25 cellular contexts compared by ENCODE assay signal in genomic region chr10:106498675-106499074, GRCh38.
DNase-seq lines count a peak whose midpoint lies in the region; ATAC-seq, FAIRE-seq and TF ChIP-seq lines count a peak whose summit lies in the region.
"Had no signal": no experiment of that assay in that cellular context is flagged by ENCODE, and none has a peak within 500 bp of the region (broad histone marks: within the 10 kb centered on the region; RNA-seq: fewer than 3 reads in every experiment).

No MANE protein-coding gene starts in this region.

- no peak overlapping the region for H3K4me2 ChIP-seq in HepG2 (ENCODE audit: low read depth, low read length)
- H3K4me2 ChIP-seq: A549; BLaER1 treated with 17β-estradiol and CSF1 and Interleukin-3, amounts not matched to agents 10 nM and 100 nM had no signal

- H3K4me3 ChIP-seq in liver (ENCODE audit: low read depth in 1 of 3, low read length in 3 of 3), result no peak overlapping the region
- no peak overlapping the region for H3K4me3 ChIP-seq in HepG2 (replicated peaks in 1 of 3; ENCODE audit: insufficient read depth in 1 of 3, low read depth in 2 of 3, low read length in 3 of 3)
- H3K4me3 ChIP-seq in small intestine (ENCODE audit: low read depth in 1 of 2, low read length in 2 of 2), result no peak overlapping the region
- H3K4me3 ChIP-seq: A549; BLaER1 treated with 17β-estradiol and CSF1 and Interleukin-3, amounts not matched to agents 10 nM and 100 nM; GM12878 had no signal

- no peaks in the 10 kb centered on the region for H3K4me1 Mint-ChIP-seq in activated CD4-positive, alpha-beta T cell treated with anti-CD3 and anti-CD28 coated beads, Interleukin-2, amount 10 ng/mL, durations not matched to agents 7 days and 5 days
- H3K4me1 Mint-ChIP-seq: B cell had no signal

- H3K9me3 Mint-ChIP-seq in activated CD4-positive, alpha-beta T cell treated with anti-CD3 and anti-CD28 coated beads, Interleukin-2, amount 10 ng/mL, durations not matched to agents 7 days and 5 days, result no peaks in the 10 kb centered on the region

- no peaks in the 10 kb centered on the region for H3K27me3 ChIP-seq in liver (ENCODE audit: control insufficient read depth in 4 of 4, insufficient read depth in 4 of 4, low read length in 3 of 4)
- no peaks in the 10 kb centered on the region; a peak in 1 of 5 replicates for H3K27me3 ChIP-seq in HepG2 (ENCODE audit: control insufficient read depth in 1 of 2, insufficient read depth in 2 of 2, low read length in 2 of 2)
- no peaks in the 10 kb centered on the region for H3K27me3 ChIP-seq in small intestine (ENCODE audit: control insufficient read depth in 2 of 2, insufficient read depth in 2 of 2, low read length in 2 of 2)
- H3K27me3 ChIP-seq: BLaER1 treated with 17β-estradiol and CSF1 and Interleukin-3, amounts not matched to agents 10 nM and 100 nM had no signal

- intact Hi-C loops in HepG2 (cut with micrococcal nuclease; ENCODE audit: unreplicated experiment), result no loop called here

- TF ChIP-seq RAD21 in liver (IDR thresholded peaks at IDR 0.05), result no peak
- TF ChIP-seq RAD21 in HepG2 (CRISPR knock-in tag; IDR thresholded peaks at IDR 0.05), result no peak

- H3K27ac ChIP-seq in liver (ENCODE audit: low read depth in 1 of 2, low read length in 2 of 2) (peak overlapping the region in 1 of 2 donors; percentile 18), HepG2 (ENCODE audit: extremely low read length, insufficient read depth, low read length) (no peak overlapping the region), small intestine (ENCODE audit: low read depth in 1 of 2, low read length in 1 of 2) (no peak overlapping the region)
- H3K27ac ChIP-seq: 22Rv1; A549; BLaER1 treated with 17β-estradiol and CSF1 and Interleukin-3, amounts not matched to agents 10 nM and 100 nM; C4-2B had no signal

- WGBS in liver, result 31% methylated on average over 4 of the region's 4 CpGs
- WGBS in HepG2 (ENCODE audit: low lambda C conversion rate), result 25% methylated on average over 4 of the region's 4 CpGs
- WGBS in small intestine, 3 donors, result 18 to 53% (median 34%) methylated on average over 4 of the region's 4 CpGs

- TF ChIP-seq EP300 in HepG2 (IDR thresholded peaks at IDR 0.05; ENCODE audit: low read depth in 2 of 2, low read length in 2 of 2) (no peak), HepG2 (CRISPR knock-in tag; IDR thresholded peaks at IDR 0.05; ENCODE audit: borderline replicate concordance) (no peak)

- peaks cover 0 to 26% (median 19%) of the 10 kb centered on the region in 4 donors for H3K4me1 ChIP-seq in liver (ENCODE audit: control insufficient read depth in 4 of 4, insufficient read depth in 4 of 4, low read length in 3 of 4)
- H3K4me1 ChIP-seq in HepG2 (ENCODE audit: insufficient read depth, low read length), result no peaks in the 10 kb centered on the region
- peaks cover 2 to 6% of the 10 kb centered on the region in 2 donors for H3K4me1 ChIP-seq in small intestine (ENCODE audit: control insufficient read depth in 2 of 2, insufficient read depth in 1 of 2, low read depth in 1 of 2, low read length in 1 of 2)
- H3K4me1 ChIP-seq: A549; BLaER1 treated with 17β-estradiol and CSF1 and Interleukin-3, amounts not matched to agents 10 nM and 100 nM; Caco-2 had no signal

- no peaks in the 10 kb centered on the region for H3K79me2 ChIP-seq in HepG2 (ENCODE audit: insufficient read depth, low read length)

- no TSS peak for BruUV-seq in HepG2 (replicated peaks; lab: Mats Ljungman, UMichigan)

- H3K27ac Mint-ChIP-seq in activated CD4-positive, alpha-beta T cell treated with anti-CD3 and anti-CD28 coated beads, Interleukin-2, amount 10 ng/mL, durations not matched to agents 7 days and 5 days, result no peak overlapping the region
- H3K27ac Mint-ChIP-seq: B cell; CD4-positive, alpha-beta T cell; CD8-positive, alpha-beta T cell had no signal

- POLR2A ChIA-PET in HepG2 (lab: Yijun Ruan, JAX), result no interaction called here
- POLR2A ChIA-PET in activated CD4-positive, alpha-beta T cell treated with anti-CD3 and anti-CD28 coated beads, Interleukin-2, amount 10 ng/mL, durations not matched to agents 7 days and 5 days (lab: Charles Lee), result no interaction called here

- no peak for TF ChIP-seq POLR2A in HepG2 (IDR thresholded peaks at IDR 0.05; ENCODE audit: insufficient read depth in 1 of 2, low read depth in 2 of 2, low read length in 2 of 2)

- H3K9me3 ChIP-seq in liver (ENCODE audit: control insufficient read depth in 4 of 4, low read length in 3 of 4) (no peaks in the 10 kb centered on the region), HepG2 (ENCODE audit: low read length) (peaks cover 79% of the 10 kb centered on the region), small intestine (ENCODE audit: control insufficient read depth, low read depth) (no peaks in the 10 kb centered on the region)
- H3K9me3 ChIP-seq: A549; BLaER1 treated with 17β-estradiol and CSF1 and Interleukin-3, amounts not matched to agents 10 nM and 100 nM; Caco-2 had no signal

- ATAC-seq in HepG2 (no peak), left lobe of liver (peak; percentile 77)
- ATAC-seq: A549; CD8-positive, alpha-beta T cell; GM12878 had no signal

- H3K9ac ChIP-seq in liver (ENCODE audit: low read depth in 1 of 2, low read length in 2 of 2) (peak overlapping the region in 1 of 2 donors; percentile 59), HepG2 (ENCODE audit: insufficient read depth, low read depth, low read length) (no peak overlapping the region)
- H3K9ac ChIP-seq: BLaER1 treated with 17β-estradiol and CSF1 and Interleukin-3, amounts not matched to agents 10 nM and 100 nM had no signal

- CTCF ChIA-PET in HepG2 (lab: Yijun Ruan, JAX; ENCODE audit: low intra/inter-chr PET ratio, low total read pairs), result no interaction called here
- CTCF ChIA-PET in activated CD4-positive, alpha-beta T cell treated with anti-CD3 and anti-CD28 coated beads, Interleukin-2, amount 10 ng/mL, durations not matched to agents 7 days and 5 days (lab: Charles Lee), result interaction anchor here (0.6 kb wide), 1 partner anchor 13 kb away, joined by 3 read pairs; no protein-coding TSS in a partner anchor

- H3K36me3 ChIP-seq in liver (ENCODE audit: control insufficient read depth in 4 of 4, insufficient read depth in 3 of 4, low read depth in 1 of 4, low read length in 3 of 4) (no peaks in the 10 kb centered on the region), HepG2 (replicated peaks in 1 of 2; ENCODE audit: control insufficient read depth in 1 of 2, insufficient read depth in 2 of 2, low read length in 2 of 2) (no peaks in the 10 kb centered on the region), small intestine (ENCODE audit: control insufficient read depth in 2 of 2, insufficient read depth in 2 of 2, low read length in 2 of 2) (no peaks in the 10 kb centered on the region)
- H3K36me3 ChIP-seq: BLaER1 treated with 17β-estradiol and CSF1 and Interleukin-3, amounts not matched to agents 10 nM and 100 nM had no signal

- no peaks in the 10 kb centered on the region for H3K27me3 Mint-ChIP-seq in activated CD4-positive, alpha-beta T cell treated with anti-CD3 and anti-CD28 coated beads, Interleukin-2, amount 10 ng/mL, durations not matched to agents 7 days and 5 days
- H3K27me3 Mint-ChIP-seq: B cell; CD4-positive, alpha-beta T cell had no signal

- no peak overlapping the region for H3K4me3 Mint-ChIP-seq in activated CD4-positive, alpha-beta T cell treated with anti-CD3 and anti-CD28 coated beads, Interleukin-2, amount 10 ng/mL, durations not matched to agents 7 days and 5 days
- H3K4me3 Mint-ChIP-seq: B cell; CD4-positive, alpha-beta T cell; CD8-positive, alpha-beta T cell had no signal

- in situ Hi-C loops in HepG2 (cut with HindIII; ENCODE audit: extremely low pct_ligation_motif_present, low pct_unique_long_range_greater_than_20kb), result no loop called here

- no peak for TF ChIP-seq CTCF in liver (IDR thresholded peaks at IDR 0.05; ENCODE audit: low read depth, low read length, missing input control)
- no peak for TF ChIP-seq CTCF in HepG2 (CRISPR knock-in tag; IDR thresholded peaks at IDR 0.05)

- FAIRE-seq in HepG2 (lab: Jason Lieb, UNC), result no peak
- no peak for FAIRE-seq in small intestine (lab: Jason Lieb, UNC)
- FAIRE-seq: A549, GM12878, GM12892, GM18507 had no signal

- DNase-seq in HepG2 (ENCODE audit: low spot score) (no peak), left lobe of liver (ENCODE audit: low spot score) (no peak), small intestine (peak; percentile 69), SW480 (ENCODE audit: low spot score) (no peak)
- no peak for DNase-seq in activated CD4-positive, alpha-beta T cell treated with anti-CD3 and anti-CD28 coated beads, Interleukin-2, amount 10 ng/mL, durations not matched to agents 7 days and 5 days
- DNase-seq: AML-193; Caco-2; CD4-positive, alpha-beta T cell; CD8-positive, alpha-beta T cell; DMS 273 treated with DMSO at 0.1 percent for 48 hours; DMS153; DMS53; DMS79; DND-41; EL; GDM1 had no signal

- H3K36me3 Mint-ChIP-seq in activated CD4-positive, alpha-beta T cell treated with anti-CD3 and anti-CD28 coated beads, Interleukin-2, amount 10 ng/mL, durations not matched to agents 7 days and 5 days (ENCODE audit: low read depth), result no peaks in the 10 kb centered on the region
- H3K36me3 Mint-ChIP-seq: CD8-positive, alpha-beta T cell had no signal

- H2AFZ ChIP-seq in HepG2 (ENCODE audit: low read length), result no peak overlapping the region

- no peaks in the 10 kb centered on the region for H4K20me1 ChIP-seq in HepG2 (ENCODE audit: insufficient read depth, low read length)
- H4K20me1 ChIP-seq: BLaER1 treated with 17β-estradiol and CSF1 and Interleukin-3, amounts not matched to agents 10 nM and 100 nM had no signal

TF ChIP-seq in liver, 16 proteins besides CTCF, POLR2A, EP300 and RAD21 (continues in another document):
- no peak for TF ChIP-seq FOXA2 (IDR thresholded peaks at IDR 0.05)
- peak in 1 of 2 donors; percentile 17 for TF ChIP-seq RXRA (IDR thresholded peaks at IDR 0.05)
- TF ChIP-seq JUND (IDR thresholded peaks at IDR 0.05), result peak in 1 of 2 donors; percentile 47
- no peak for TF ChIP-seq TAF1 (conservative IDR thresholded peaks at IDR 0.05)
- TF ChIP-seq HNF4G (IDR thresholded peaks at IDR 0.05), result peak; percentile 77
- no peak for TF ChIP-seq MAX (IDR thresholded peaks at IDR 0.05)

TF ChIP-seq in HepG2, 621 proteins besides CTCF, POLR2A, EP300 and RAD21 (continues in another document):
- no peak for TF ChIP-seq HIC2 (CRISPR knock-in tag; IDR thresholded peaks at IDR 0.05; ENCODE audit: low read depth)
- no peak for TF ChIP-seq ZNF816 (CRISPR knock-in tag; IDR thresholded peaks at IDR 0.05; ENCODE audit: borderline replicate concordance)
- TF ChIP-seq AGO2 (optimal IDR thresholded peaks at IDR 0.05; ENCODE audit: low read depth, low read length), result no peak
